14 cellular contexts compared by ENCODE assay signal in the genomic region with DNA sequence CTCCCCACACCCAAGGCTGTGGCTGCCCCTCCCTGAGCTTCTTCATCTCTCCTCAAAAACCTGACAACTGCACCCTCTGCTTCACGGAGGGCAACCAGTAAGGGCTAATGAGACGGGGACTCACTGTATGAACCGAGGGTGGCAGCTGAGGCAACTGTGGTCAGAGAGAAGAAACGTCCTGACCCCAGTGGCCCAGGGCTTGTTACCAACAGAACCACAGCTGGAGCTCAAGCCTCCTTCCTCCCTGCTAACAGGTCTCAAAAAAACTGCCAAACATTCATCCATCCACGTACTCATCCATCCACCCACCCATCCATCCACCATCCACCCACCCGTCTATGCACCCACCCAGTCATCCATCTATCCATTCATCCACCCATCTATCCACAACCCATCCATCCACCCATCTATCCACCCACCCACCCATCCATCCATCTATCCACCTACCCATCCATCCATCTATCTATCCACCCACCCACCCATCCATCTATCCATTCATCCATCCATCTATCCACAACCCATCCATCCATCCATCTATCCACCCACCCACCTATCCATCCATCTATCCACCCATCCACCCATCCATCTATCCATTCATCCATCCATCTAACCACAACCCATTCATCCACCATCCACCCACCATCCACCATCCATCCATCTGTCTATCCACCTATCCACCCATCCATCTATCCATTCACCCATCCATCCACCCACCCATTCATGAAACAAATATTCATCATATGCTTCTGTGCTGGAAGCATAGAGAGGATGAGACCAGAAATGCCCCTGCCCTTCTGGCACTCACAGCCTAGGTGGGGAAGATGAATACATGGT.
"Had no signal": no experiment of that assay in that cellular context is flagged by ENCODE, and none has a peak within 500 bp of the region (broad histone marks: within the 10 kb centered on the region; RNA-seq: fewer than 3 reads in every experiment).

No MANE protein-coding gene starts in this region.

- H3K4me3 ChIP-seq: breast epithelium, lower lobe of right lung, thyroid gland, uterus had no signal

- H3K36me3 Mint-ChIP-seq: activated naive CD4-positive, alpha-beta T cell treated with anti-CD3 and anti-CD28 coated beads, Interleukin-2, amount 10 ng/mL, durations not matched to agents 7 days and 5 days had no signal

- DNase-seq: activated CD4-positive, alpha-beta T cell treated with anti-CD3 and anti-CD28 coated beads, Interleukin-2, amount 50 U/mL, for 48 hours; activated naive CD4-positive, alpha-beta T cell treated with anti-CD3 and anti-CD28 coated beads, Interleukin-2, amount 10 ng/mL, durations not matched to agents 7 days and 5 days; activated T-cell treated with anti-CD3 and anti-CD28 coated beads, Interleukin-2, amount 50 U/mL, for 1 hour; effector memory CD4-positive, alpha-beta T cell; left colon; stimulated activated naive CD4-positive, alpha-beta T cell; T1000; thyroid gland; uterus had no signal

- ATAC-seq: left colon, lower lobe of right lung had no signal

- H3K4me1 Mint-ChIP-seq: activated naive CD4-positive, alpha-beta T cell treated with anti-CD3 and anti-CD28 coated beads, Interleukin-2, amount 10 ng/mL, durations not matched to agents 7 days and 5 days had no signal

- H3K9me3 Mint-ChIP-seq: activated naive CD4-positive, alpha-beta T cell treated with anti-CD3 and anti-CD28 coated beads, Interleukin-2, amount 10 ng/mL, durations not matched to agents 7 days and 5 days; activated T-helper 2 cell treated with anti-CD3 and anti-CD28 coated beads, Interferon-gamma antibody, Interleukin-2, Interleukin-4, amounts not matched to agents 10 μg/mL and 5 μg/mL and 100 μg/mL, durations not matched to agents 14 hours and 24 hours and 36 hours had no signal

- H3K9me3 ChIP-seq: breast epithelium, lower lobe of right lung, thyroid gland, uterus had no signal

- H3K36me3 ChIP-seq: breast epithelium, lower lobe of right lung, thyroid gland, uterus had no signal

- H3K4me3 Mint-ChIP-seq: activated naive CD4-positive, alpha-beta T cell treated with anti-CD3 and anti-CD28 coated beads, Interleukin-2, amount 10 ng/mL, durations not matched to agents 7 days and 5 days; dendritic cell treated with granulocyte-macrophage colony-stimulating factor and Interleukin-4, amounts not matched to agents 40 ng/mL and 50 ng/mL, for 4 days; nephron had no signal

- H3K4me1 ChIP-seq: breast epithelium, lower lobe of right lung, thyroid gland, uterus had no signal

- H3K27ac Mint-ChIP-seq: activated naive CD4-positive, alpha-beta T cell treated with anti-CD3 and anti-CD28 coated beads, Interleukin-2, amount 10 ng/mL, durations not matched to agents 7 days and 5 days; activated T-helper 2 cell treated with anti-CD3 and anti-CD28 coated beads, Interferon-gamma antibody, Interleukin-2, Interleukin-4, amounts not matched to agents 10 μg/mL and 5 μg/mL and 100 μg/mL, durations not matched to agents 14 hours and 24 hours and 36 hours; dendritic cell treated with granulocyte-macrophage colony-stimulating factor and Interleukin-4, amounts not matched to agents 40 ng/mL and 50 ng/mL, for 4 days had no signal

- H3K27me3 ChIP-seq: thyroid gland, uterus had no signal

- H3K27ac ChIP-seq: breast epithelium, lower lobe of right lung, thyroid gland, uterus had no signal
